ENCODE assay signal across 1 cellular context in genomic region chr4:70705856-70706461, GRCh38.
TF ChIP-seq lines count a peak whose summit lies in the region.

No MANE protein-coding gene starts in this region.

TF ChIP-seq in HCT116, 20 proteins besides CTCF, POLR2A, EP300 and RAD21:
- TF ChIP-seq EGR1 (IDR thresholded peaks at IDR 0.05; ENCODE audit: low read depth) (no peak), ZNF274 (IDR thresholded peaks at IDR 0.05; ENCODE audit: low read depth, low read length) (no peak), JUND (IDR thresholded peaks at IDR 0.05) (no peak), POLR2AphosphoS5 (IDR thresholded peaks at IDR 0.05; ENCODE audit: low read depth, low read length) (no peak), SIN3A (IDR thresholded peaks at IDR 0.05; ENCODE audit: low read depth) (no peak), ZFX (IDR thresholded peaks at IDR 0.05) (no peak), CBX3 (IDR thresholded peaks at IDR 0.05; ENCODE audit: low read depth) (no peak), EZH2 (IDR thresholded peaks at IDR 0.05) (no peak), CEBPB (IDR thresholded peaks at IDR 0.05; ENCODE audit: low read depth) (no peak), SP1 (IDR thresholded peaks at IDR 0.05; ENCODE audit: low read depth) (no peak)
- TF ChIP-seq, protein P1, sequence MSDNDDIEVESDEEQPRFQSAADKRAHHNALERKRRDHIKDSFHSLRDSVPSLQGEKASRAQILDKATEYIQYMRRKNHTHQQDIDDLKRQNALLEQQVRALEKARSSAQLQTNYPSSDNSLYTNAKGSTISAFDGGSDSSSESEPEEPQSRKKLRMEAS (IDR thresholded peaks at IDR 0.05), result no peak
- TF ChIP-seq, protein P2, sequence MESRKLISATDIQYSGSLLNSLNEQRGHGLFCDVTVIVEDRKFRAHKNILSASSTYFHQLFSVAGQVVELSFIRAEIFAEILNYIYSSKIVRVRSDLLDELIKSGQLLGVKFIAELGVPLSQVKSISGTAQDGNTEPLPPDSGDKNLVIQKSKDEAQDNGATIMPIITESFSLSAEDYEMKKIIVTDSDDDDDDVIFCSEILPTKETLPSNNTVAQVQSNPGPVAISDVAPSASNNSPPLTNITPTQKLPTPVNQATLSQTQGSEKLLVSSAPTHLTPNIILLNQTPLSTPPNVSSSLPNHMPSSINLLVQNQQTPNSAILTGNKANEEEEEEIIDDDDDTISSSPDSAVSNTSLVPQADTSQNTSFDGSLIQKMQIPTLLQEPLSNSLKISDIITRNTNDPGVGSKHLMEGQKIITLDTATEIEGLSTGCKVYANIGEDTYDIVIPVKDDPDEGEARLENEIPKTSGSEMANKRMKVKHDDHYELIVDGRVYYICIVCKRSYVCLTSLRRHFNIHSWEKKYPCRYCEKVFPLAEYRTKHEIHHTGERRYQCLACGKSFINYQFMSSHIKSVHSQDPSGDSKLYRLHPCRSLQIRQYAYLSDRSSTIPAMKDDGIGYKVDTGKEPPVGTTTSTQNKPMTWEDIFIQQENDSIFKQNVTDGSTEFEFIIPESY (IDR thresholded peaks at IDR 0.05; ENCODE audit: extremely low read depth, insufficient replicate concordance, low read length), result no peak
